ENCODE assay signal across 18 cellular contexts in the genomic region with DNA sequence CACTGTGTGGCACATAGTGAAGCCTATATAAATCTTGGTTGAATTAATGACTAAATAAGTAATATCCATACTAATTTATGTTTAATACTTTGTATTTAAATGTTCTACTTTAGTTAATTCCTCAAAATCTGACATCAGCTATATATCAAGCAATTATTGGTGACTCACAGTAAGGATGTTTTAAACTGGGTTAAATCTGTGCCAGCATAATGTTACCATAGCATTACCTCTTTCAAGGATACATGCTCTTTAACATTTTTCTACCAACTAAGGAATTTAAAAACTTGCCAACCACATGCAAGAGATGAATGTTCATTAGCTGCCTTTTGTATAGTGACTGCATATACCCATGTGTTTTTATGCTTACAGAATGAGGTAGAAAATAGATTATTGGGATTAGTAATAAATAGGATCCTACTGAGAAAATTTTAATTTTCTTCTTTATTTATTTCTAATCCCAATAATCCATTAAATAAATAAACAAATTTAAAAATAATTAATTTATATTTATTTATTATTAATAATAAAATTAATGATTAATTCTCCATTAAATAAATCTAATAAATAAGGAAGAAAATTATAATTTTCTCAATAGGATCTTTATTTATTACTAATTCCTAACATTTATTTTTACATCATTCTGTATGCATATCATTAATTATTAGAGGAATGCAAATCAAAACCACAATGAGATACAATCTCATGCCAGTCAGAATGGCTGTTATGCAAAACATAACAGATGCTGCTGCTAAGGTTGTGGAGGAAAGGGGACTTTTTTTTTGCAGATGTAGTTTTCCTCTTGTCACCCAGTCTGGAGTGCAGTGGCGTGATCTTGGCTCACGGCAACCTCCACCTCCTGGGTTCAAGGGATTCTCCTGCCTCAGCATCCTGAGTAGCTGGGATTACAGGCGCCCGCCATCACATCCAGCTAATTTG.
"Had no signal": no experiment of that assay in that cellular context is flagged by ENCODE, and none has a peak within 500 bp of the region (broad histone marks: within the 10 kb centered on the region; RNA-seq: fewer than 3 reads in every experiment).

No MANE protein-coding gene starts in this region.

- H3K4me1 ChIP-seq: ascending aorta, heart left ventricle, tibial artery had no signal

- FAIRE-seq: bronchial epithelial cell, urothelium cell line had no signal

- H3K36me3 ChIP-seq: ascending aorta, heart left ventricle, tibial artery had no signal

- H3K9me3 ChIP-seq: ascending aorta, heart left ventricle, tibial artery had no signal

- H3K4me3 ChIP-seq: ascending aorta, heart left ventricle, skin epidermis, tibial artery had no signal

- H3K27me3 ChIP-seq: ascending aorta, heart left ventricle, tibial artery had no signal

- DNase-seq: activated CD4-positive, alpha-beta T cell treated with anti-CD3 and anti-CD28 coated beads for 1 hour; activated CD4-positive, alpha-beta T cell treated with anti-CD3 and anti-CD28 coated beads, Interleukin-2, amount 50 U/mL, for 48 hours; activated naive CD4-positive, alpha-beta T cell treated with Interleukin-2 at 50 U/mL for 16 hours; dermis blood vessel endothelial cell; foreskin melanocyte; heart left ventricle; immature natural killer cell; mesendoderm; natural killer cell; right cardiac atrium; stimulated activated CD4-positive, alpha-beta T cell treated with anti-CD3 and anti-CD28 coated beads, Interleukin-15, amount 100 ng/mL, for 24 hours; stimulated activated CD4-positive, alpha-beta T cell treated with anti-CD3 and anti-CD28 coated beads, Interleukin-4, amount 100 ng/mL, for 1 hour; stimulated activated naive B cell treated with anti-CD40 and anti-IgM and Interleukin-4, amounts not matched to agents 10 μg/mL and 1 μg/mL and 100 μg/mL, for 72 hours; tibial artery had no signal

- H3K27ac ChIP-seq: ascending aorta, heart left ventricle, skin epidermis, tibial artery had no signal
